In the genomic region with DNA sequence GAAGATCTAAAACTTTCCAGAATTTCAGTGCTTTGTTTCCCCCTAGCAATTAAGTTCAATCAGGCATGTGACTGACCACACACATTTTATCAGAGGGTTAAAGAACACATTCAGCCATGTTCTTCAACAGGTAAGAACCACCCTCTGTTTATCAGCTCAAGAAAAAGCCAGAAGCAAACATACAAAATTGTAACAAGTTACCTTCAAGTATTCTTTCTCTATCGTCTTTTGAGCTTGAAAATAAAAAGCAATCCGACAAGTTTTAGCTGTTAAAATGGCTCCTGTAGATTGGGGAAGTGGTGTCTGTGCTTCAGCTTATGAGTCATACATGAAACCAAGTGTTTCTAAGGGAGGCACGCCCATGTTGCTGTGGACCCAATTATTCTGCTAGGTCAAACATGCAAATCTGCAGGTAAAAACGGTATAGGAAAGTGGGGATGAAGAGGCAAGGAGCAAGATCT, we compare ENCODE assay signal across 8 cellular contexts. TPM values are rescaled to one million over a fixed set of nuclear protein-coding genes. Genes with fewer than 3 reads are reported as not detected.
DNase-seq lines count a peak whose midpoint lies in the region; ATAC-seq and TF ChIP-seq lines count a peak whose summit lies in the region.

A gene (minus strand): TSS at position 290 of the 461 bp plus-strand sequence. CDS start 37,262 bp downstream, outside the sequence.

- no peaks in the 10 kb centered on the region for H3F3A ChIP-seq in OCI-LY1 (ENCODE audit: insufficient read depth, low read length)

- peak; percentile 89 to 90 for ATAC-seq in CD4-positive, CD25-positive, alpha-beta regulatory T cell (ENCODE audit: low read depth in 2 of 2)
- ATAC-seq in GM19035 (IDR thresholded peaks at IDR 0.05; ENCODE audit: unreplicated experiment) = peak; percentile 89
- peak; percentile 89 for ATAC-seq in HG03159 (IDR thresholded peaks at IDR 0.05; ENCODE audit: unreplicated experiment)
- ATAC-seq in omental fat pad (ENCODE audit: low FRiP score) = peak; percentile 69

- no peaks in the 10 kb centered on the region for H3K9me2 ChIP-seq in OCI-LY1 (ENCODE audit: low read depth, low read length)

- H3K4me2 ChIP-seq in OCI-LY1 (ENCODE audit: low read length) = peak within 1 kb of the TSS; percentile 57

- peak within 1 kb of the TSS; percentile 85 to 100 (median 95) for H3K4me3 Mint-ChIP-seq in CD4-positive, CD25-positive, alpha-beta regulatory T cell

- no peaks in the 10 kb centered on the region for H4K20me1 ChIP-seq in OCI-LY1 (ENCODE audit: insufficient read depth, low read length)

- peak; percentile 57 to 93 (median 80) for DNase-seq in CD4-positive, CD25-positive, alpha-beta regulatory T cell
- peak; percentile 35 for DNase-seq in activated T-cell treated with anti-CD3 and anti-CD28 coated beads, Interleukin-2, amount 50 U/mL, for 1 hour
- DNase-seq in fibroblast of mammary gland (ENCODE audit: low read depth) (peak; percentile 82), omental fat pad (ENCODE audit: low spot score) (no peak), vagina (ENCODE audit: extremely low spot score in 2 of 2) (no peak)

- peak within 1 kb of the TSS; percentile 87 to 98 (median 97) for H3K27ac Mint-ChIP-seq in CD4-positive, CD25-positive, alpha-beta regulatory T cell

- H3K79me2 ChIP-seq in OCI-LY1 (ENCODE audit: insufficient read depth, low read length) = peaks cover 85% of the 10 kb centered on the region

- H3K9me3 ChIP-seq in CD4-positive, CD25-positive, alpha-beta regulatory T cell (ENCODE audit: control insufficient read depth in 2 of 2, low read length in 2 of 2) = no peaks in the 10 kb centered on the region
- H3K9me3 ChIP-seq in OCI-LY1 (ENCODE audit: low read length) (no peaks in the 10 kb centered on the region), vagina (no peaks in the 10 kb centered on the region)

- no peak within 1 kb of the TSS for H2AFZ ChIP-seq in OCI-LY1 (ENCODE audit: low read length)

- peaks cover 21 to 46% (median 40%) of the 10 kb centered on the region in 4 donors for H3K4me1 Mint-ChIP-seq in CD4-positive, CD25-positive, alpha-beta regulatory T cell

- peak within 1 kb of the TSS; percentile 83 for H3K9ac ChIP-seq in OCI-LY1 (ENCODE audit: low read length)

- peaks cover 33% of the 10 kb centered on the region for H3K4me1 ChIP-seq in CD4-positive, CD25-positive, alpha-beta regulatory T cell (ENCODE audit: control insufficient read depth, insufficient read depth, low read length, poor library complexity, severe bottlenecking)
- H3K4me1 ChIP-seq in OCI-LY1 (ENCODE audit: insufficient read depth, low read length, severe bottlenecking) (peaks cover 57% of the 10 kb centered on the region), vagina (peaks cover 49% of the 10 kb centered on the region)

- TF ChIP-seq CTCF in OCI-LY1 (IDR thresholded peaks at IDR 0.05; ENCODE audit: low read length) = no peak
- no peak for TF ChIP-seq CTCF in fibroblast of mammary gland (conservative IDR thresholded peaks at IDR 0.05; ENCODE audit: control insufficient read depth, insufficient read depth, low read depth, low read length)
- TF ChIP-seq CTCF in omental fat pad (IDR thresholded peaks at IDR 0.05) = no peak
- no peak for TF ChIP-seq CTCF in vagina (IDR thresholded peaks at IDR 0.05)

- H3K27me3 Mint-ChIP-seq in CD4-positive, CD25-positive, alpha-beta regulatory T cell = peaks cover 4% of the 10 kb centered on the region

- peak within 1 kb of the TSS; percentile 90 for H3K27ac ChIP-seq in CD4-positive, CD25-positive, alpha-beta regulatory T cell (ENCODE audit: insufficient read depth, low read length, poor library complexity, severe bottlenecking)
- H3K27ac ChIP-seq in OCI-LY1 (ENCODE audit: low read depth, low read length, poor library complexity, severe bottlenecking) (peak within 1 kb of the TSS; percentile 95), vagina (peak within 1 kb of the TSS; percentile 81)

- peaks cover 2% of the 10 kb centered on the region for H3K36me3 Mint-ChIP-seq in CD4-positive, CD25-positive, alpha-beta regulatory T cell

- H3K4me3 ChIP-seq in CD4-positive, CD25-positive, alpha-beta regulatory T cell (ENCODE audit: low read depth, low read length) = peak within 1 kb of the TSS; percentile 99
- H3K4me3 ChIP-seq in OCI-LY1 (ENCODE audit: low read depth, low read length, poor library complexity, severe bottlenecking) = peak within 1 kb of the TSS; percentile 75
- peak within 1 kb of the TSS; percentile 49 for H3K4me3 ChIP-seq in fibroblast of mammary gland (ENCODE audit: control insufficient read depth, low read depth, low read length)
- peak within 1 kb of the TSS in 1 of 2 donors; percentile 37 for H3K4me3 ChIP-seq in vagina

- no peaks in the 10 kb centered on the region for H3K27me3 ChIP-seq in CD4-positive, CD25-positive, alpha-beta regulatory T cell (ENCODE audit: control insufficient read depth, insufficient read depth, low read length)
- H3K27me3 ChIP-seq in OCI-LY1 (ENCODE audit: insufficient read depth, low read length) (no peaks in the 10 kb centered on the region), vagina (no peaks in the 10 kb centered on the region)

- H3K36me3 ChIP-seq in CD4-positive, CD25-positive, alpha-beta regulatory T cell (ENCODE audit: control insufficient read depth, insufficient read depth, low read length) = no peaks in the 10 kb centered on the region
- H3K36me3 ChIP-seq in OCI-LY1 (ENCODE audit: insufficient read depth, low read length) (peaks cover 29% of the 10 kb centered on the region), vagina (no peaks in the 10 kb centered on the region)

- intact Hi-C loops in vagina (cut with DNase I) = no loop called here

- peak in 1 of 2 donors; percentile 31 for TF ChIP-seq POLR2A in vagina (IDR thresholded peaks at IDR 0.05)

- no peaks in the 10 kb centered on the region for H3K9me3 Mint-ChIP-seq in CD4-positive, CD25-positive, alpha-beta regulatory T cell

RNA-seq across cellular contexts. Expression of the gene that starts here (rescaled TPM):
- total RNA-seq in CD4-positive, CD25-positive, alpha-beta regulatory T cell = 285 TPM
- 100 to 1,000 TPM; 122 to 178 (median 141) TPM for polyA plus RNA-seq in CD4-positive, CD25-positive, alpha-beta regulatory T cell
- total RNA-seq in omental fat pad (100 to 1,000 TPM in 1 of 4 donors, 10 to 100 TPM in 3; 87.4 to 107 (median 89.9) TPM), vagina (101 TPM)

Comparison
In these comparisons a context has a peak if more than half of its experiments do, and no peak if none do; other contexts are left out.
1. DNase-seq: peak in CD4-positive, CD25-positive, alpha-beta regulatory T cell (3 of 3), activated T-cell treated with anti-CD3 and anti-CD28 coated beads, Interleukin-2, amount 50 U/mL, for 1 hour (single experiment) and fibroblast of mammary gland (single experiment); none in omental fat pad (single experiment) and vagina (0 of 2).
2. Peak in every context shown above with its lines, with median percentiles within 50 percentile points of each other: ATAC-seq and H3K27ac ChIP-seq.